9 cellular contexts compared by ENCODE assay signal in genomic region chrX:63561425-63561824, GRCh38.
DNase-seq lines count a peak whose midpoint lies in the region; ATAC-seq and TF ChIP-seq lines count a peak whose summit lies in the region.
"Had no signal": no experiment of that assay in that cellular context is flagged by ENCODE, and none has a peak within 500 bp of the region (broad histone marks: within the 10 kb centered on the region; RNA-seq: fewer than 3 reads in every experiment).

No MANE protein-coding gene starts in this region.

- H3K4me1 ChIP-seq in HUES64 (ENCODE audit: insufficient read depth, low read length) (peaks cover 5% of the 10 kb centered on the region; the same call in 1 of the 2 replicates), mucosa of rectum (ENCODE audit: control insufficient read depth in 2 of 2, insufficient read depth in 2 of 2, low read length in 2 of 2) (no peaks in the 10 kb centered on the region)

- ATAC-seq in GM21717 (IDR thresholded peaks at IDR 0.05; ENCODE audit: unreplicated experiment) (no peak), HG03095 (IDR thresholded peaks at IDR 0.05; ENCODE audit: unreplicated experiment) (no peak)

- H3K36me3 ChIP-seq in HUES64 (ENCODE audit: insufficient read depth, low read length), result no peaks in the 10 kb centered on the region
- H3K36me3 ChIP-seq in mucosa of rectum (ENCODE audit: control insufficient read depth in 2 of 2, insufficient read depth in 2 of 2, low read length in 2 of 2), result no peaks in the 10 kb centered on the region
- H3K36me3 ChIP-seq: neutrophil had no signal

- TF ChIP-seq CTCF in AG10803 (conservative IDR thresholded peaks at IDR 0.05; ENCODE audit: low read length) (no peak), MCF 10A (IDR thresholded peaks at IDR 0.05; ENCODE audit: unreplicated experiment) (no peak)

- 56% methylated on average over 5 of the region's 6 CpGs for WGBS in HUES64

- H3K27me3 Mint-ChIP-seq in MCF 10A (ENCODE audit: insufficient read depth, unreplicated experiment), result no peaks in the 10 kb centered on the region

- DNase-seq in AG10803 (ENCODE audit: low read depth) (no peak), MCF 10A (ENCODE audit: unreplicated experiment) (peak; percentile 0), putamen (ENCODE audit: low spot score) (no peak), NOMO-1 (lab: John Stamatoyannopoulos, UW; ENCODE audit: unreplicated experiment in 2 of 2) (no peak)

- no peak overlapping the region; the same call in 1 of the 2 replicates for H3K9ac ChIP-seq in HUES64 (ENCODE audit: low read depth, low read length)
- H3K9ac ChIP-seq in mucosa of rectum (ENCODE audit: low read depth in 1 of 2, low read length in 2 of 2), result peak overlapping the region in 1 of 2 donors; percentile 48

- H3K27ac ChIP-seq in HUES64 (ENCODE audit: low read depth, low read length) (no peak overlapping the region), mucosa of rectum (ENCODE audit: low read depth in 2 of 2, low read length in 2 of 2) (no peak overlapping the region)
- H3K27ac ChIP-seq: neutrophil had no signal

- no peak overlapping the region for H3K27ac Mint-ChIP-seq in MCF 10A (ENCODE audit: low read depth, unreplicated experiment)

- CTCF ChIA-PET in MCF 10A (lab: Yijun Ruan, JAX), result no interaction called here

- no TSS peak for BruUV-seq in MCF 10A (replicated peaks; lab: Mats Ljungman, UMichigan)

- H3K9me3 ChIP-seq in HUES64 (ENCODE audit: insufficient read depth, low read depth, low read length) (no peaks in the 10 kb centered on the region), mucosa of rectum (ENCODE audit: control insufficient read depth in 2 of 2, low read length in 2 of 2) (no peaks in the 10 kb centered on the region)
- H3K9me3 ChIP-seq: neutrophil had no signal

- H3K4me1 Mint-ChIP-seq in MCF 10A (ENCODE audit: insufficient read depth, unreplicated experiment), result peaks cover 4% of the 10 kb centered on the region

- peaks cover 7% of the 10 kb centered on the region for H3K36me3 Mint-ChIP-seq in MCF 10A (ENCODE audit: insufficient read depth, unreplicated experiment)

- H3K4me3 ChIP-seq in AG10803 (ENCODE audit: low read length), result peak overlapping the region; percentile 81
- H3K4me3 ChIP-seq in HUES64 (ENCODE audit: low read length), result peak overlapping the region; percentile 91
- peak overlapping the region; percentile 68 to 91 for H3K4me3 ChIP-seq in mucosa of rectum (ENCODE audit: low read length in 2 of 2)

- peak overlapping the region; percentile 99 for H3K4me3 Mint-ChIP-seq in MCF 10A (ENCODE audit: unreplicated experiment)

- POLR2A ChIA-PET in MCF 10A (lab: Yijun Ruan, JAX), result interaction anchor here (1.0 to 1.2 kb wide), 2 partner anchors 47 to 194 kb away, joined by 3 read pairs; no protein-coding TSS in a partner anchor

- H3K9me3 Mint-ChIP-seq in MCF 10A (ENCODE audit: unreplicated experiment), result peaks cover 15% of the 10 kb centered on the region

- intact Hi-C loops in MCF 10A (cut with micrococcal nuclease), result loop anchor here (2.0 kb wide), 1 partner anchor 211 kb away; the partner anchor contains the start of gene SPIN4

- H3K27me3 ChIP-seq in HUES64 (ENCODE audit: insufficient read depth, low read length) (no peaks in the 10 kb centered on the region), mucosa of rectum (ENCODE audit: control insufficient read depth in 2 of 2, insufficient read depth in 2 of 2, low read length in 2 of 2) (no peaks in the 10 kb centered on the region)
- H3K27me3 ChIP-seq: neutrophil had no signal
